8 cellular contexts compared by ENCODE assay signal in the genomic region with DNA sequence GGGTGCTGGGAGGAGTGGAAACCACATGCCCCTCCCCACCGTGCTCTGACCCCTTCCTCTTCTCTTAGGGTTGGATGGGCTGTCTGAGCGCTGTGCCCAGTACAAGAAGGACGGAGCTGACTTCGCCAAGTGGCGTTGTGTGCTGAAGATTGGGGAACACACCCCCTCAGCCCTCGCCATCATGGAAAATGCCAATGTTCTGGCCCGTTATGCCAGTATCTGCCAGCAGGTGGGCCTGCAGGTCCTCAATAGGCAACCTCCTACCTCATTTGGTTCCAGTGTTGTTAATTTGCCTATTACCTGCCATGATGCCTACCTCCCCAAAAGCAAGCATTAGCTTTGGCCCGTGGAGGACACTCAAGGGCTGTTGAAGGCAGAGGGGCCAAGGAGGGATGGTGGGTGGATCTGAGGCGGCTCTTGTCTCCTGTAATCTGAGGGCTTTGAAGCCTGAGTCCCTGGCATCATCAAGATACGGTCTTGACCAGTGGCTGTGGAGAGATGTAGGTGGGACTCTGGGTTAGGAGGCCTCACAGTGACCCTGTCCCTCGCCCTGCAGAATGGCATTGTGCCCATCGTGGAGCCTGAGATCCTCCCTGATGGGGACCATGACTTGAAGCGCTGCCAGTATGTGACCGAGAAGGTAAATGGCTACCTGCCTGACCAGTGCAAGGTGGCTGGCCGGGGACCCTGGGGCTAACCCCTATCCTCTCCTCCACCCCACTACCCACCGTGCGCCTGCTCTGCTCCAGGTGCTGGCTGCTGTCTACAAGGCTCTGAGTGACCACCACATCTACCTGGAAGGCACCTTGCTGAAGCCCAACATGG. TPM values are rescaled to one million over a fixed set of nuclear protein-coding genes. Genes with fewer than 3 reads are reported as not detected.
DNase-seq lines count a peak whose midpoint lies in the region; ATAC-seq and TF ChIP-seq lines count a peak whose summit lies in the region.

No MANE protein-coding gene starts in this region.

- H3K4me3 Mint-ChIP-seq in natural killer cell (peak overlapping the region; percentile 63), endothelial cell (ENCODE audit: unreplicated experiment) (peak overlapping the region; percentile 69)
- H3K4me3 Mint-ChIP-seq in natural killer cell treated with Interleukin-12 subunit alpha and Interleukin-12 subunit beta and Interleukin-15 and Interleukin-18, amount 100 ng/mL, for 72 hours: no peak overlapping the region

- no peaks in the 10 kb centered on the region for H3K27me3 ChIP-seq in spleen (replicated peaks in 1 of 7)

- H3K4me1 ChIP-seq in spleen: peaks cover 26 to 68% (median 50%) of the 10 kb centered on the region in 6 donors

- H3K9me3 Mint-ChIP-seq in natural killer cell (no peaks in the 10 kb centered on the region), endothelial cell (ENCODE audit: unreplicated experiment) (no peaks in the 10 kb centered on the region)
- no peaks in the 10 kb centered on the region for H3K9me3 Mint-ChIP-seq in natural killer cell treated with Interleukin-12 subunit alpha and Interleukin-12 subunit beta and Interleukin-15 and Interleukin-18, amount 100 ng/mL, for 72 hours

- H3K36me3 ChIP-seq in spleen: peaks cover 10 to 73% (median 68%) of the 10 kb centered on the region in 6 donors

- H3K4me3 ChIP-seq in spleen: peak overlapping the region in 1 of 8 donors; percentile 0

- WGBS in spleen, 5 donors: 82 to 98% (median 84%) methylated on average over 9 to 17 of the region's 17 CpGs

- H3K27ac ChIP-seq in spleen: peak overlapping the region in 6 of 8 donors; percentile 17 to 100 (median 79)

- intact Hi-C loops in natural killer cell (cut with micrococcal nuclease): loop anchor here (10.0 kb wide), 1 partner anchor 336 kb away; the partner anchor contains the start of gene ZNF771
- intact Hi-C loops in spleen (cut with DNase I; ENCODE audit: low total_unique reads): no loop called here

- H3K4me1 Mint-ChIP-seq in natural killer cell (peaks cover 30 to 53% of the 10 kb centered on the region in 2 donors), endothelial cell (ENCODE audit: unreplicated experiment) (peaks cover 14% of the 10 kb centered on the region)
- H3K4me1 Mint-ChIP-seq in natural killer cell treated with Interleukin-12 subunit alpha and Interleukin-12 subunit beta and Interleukin-15 and Interleukin-18, amount 100 ng/mL, for 72 hours (ENCODE audit: low read depth in 2 of 2): peaks cover 20 to 32% of the 10 kb centered on the region in 2 donors

- peak; percentile 59 for TF ChIP-seq CTCF in natural killer cell (IDR thresholded peaks at IDR 0.05)
- TF ChIP-seq CTCF in endothelial cell (IDR thresholded peaks at IDR 0.05; ENCODE audit: unreplicated experiment): peak; percentile 71
- TF ChIP-seq CTCF in spleen (IDR thresholded peaks at IDR 0.05 in 8 of 11, conservative IDR thresholded peaks at IDR 0.05 in 3 of 11): peak in 10 of 11 experiments; percentile 16 to 62 (median 38)

- no peak for TF ChIP-seq POLR2A in spleen (IDR thresholded peaks at IDR 0.05)

- H3K27ac Mint-ChIP-seq in natural killer cell: peak overlapping the region; percentile 41 to 59
- peak overlapping the region in 1 of 2 donors; percentile 66 for H3K27ac Mint-ChIP-seq in natural killer cell treated with Interleukin-12 subunit alpha and Interleukin-12 subunit beta and Interleukin-15 and Interleukin-18, amount 100 ng/mL, for 72 hours
- H3K27ac Mint-ChIP-seq in endothelial cell (ENCODE audit: unreplicated experiment): no peak overlapping the region

- no peaks in the 10 kb centered on the region for H3K27me3 Mint-ChIP-seq in natural killer cell (ENCODE audit: low read depth in 2 of 2)
- no peaks in the 10 kb centered on the region for H3K27me3 Mint-ChIP-seq in natural killer cell treated with Interleukin-12 subunit alpha and Interleukin-12 subunit beta and Interleukin-15 and Interleukin-18, amount 100 ng/mL, for 72 hours
- H3K27me3 Mint-ChIP-seq in endothelial cell (ENCODE audit: unreplicated experiment): peaks cover 10% of the 10 kb centered on the region

- no peaks in the 10 kb centered on the region for H3K9me3 ChIP-seq in spleen

- ATAC-seq in natural killer cell (no peak), GM18909 (IDR thresholded peaks at IDR 0.05; ENCODE audit: poor library complexity, unreplicated experiment) (no peak)
- ATAC-seq in natural killer cell treated with Interleukin-12 subunit alpha and Interleukin-12 subunit beta and Interleukin-15 and Interleukin-18, amount 100 ng/mL, for 72 hours: no peak

- DNase-seq in natural killer cell (peak; percentile 53), endothelial cell (ENCODE audit: low spot score) (peak; percentile 59), spleen (no peak), cerebellar nuclear complex (lab: John Stamatoyannopoulos, UW) (no peak), SK-N-DZ (ENCODE audit: low spot score) (no peak)
- no peak for DNase-seq in natural killer cell treated with Interleukin-12 subunit alpha and Interleukin-12 subunit beta and Interleukin-15 and Interleukin-18, amount 100 ng/mL, for 72 hours (ENCODE audit: low spot score)
- DNase-seq in activated CD4-positive, alpha-beta T cell treated with anti-CD3 and anti-CD28 coated beads, Interleukin-2, amount 50 U/mL, for 48 hours: peak; percentile 49 to 58

- no peaks in the 10 kb centered on the region for H3K36me3 Mint-ChIP-seq in natural killer cell
- peaks cover 15% of the 10 kb centered on the region for H3K36me3 Mint-ChIP-seq in natural killer cell treated with Interleukin-12 subunit alpha and Interleukin-12 subunit beta and Interleukin-15 and Interleukin-18, amount 100 ng/mL, for 72 hours
- peaks cover 31% of the 10 kb centered on the region for H3K36me3 Mint-ChIP-seq in endothelial cell (ENCODE audit: low read depth, unreplicated experiment)

RNA-seq across cellular contexts. Expression of gene ALDOA, which starts 3.4 kb away (rescaled TPM):
- 100 to 1,000 TPM; 412 to 544 (median 490) TPM for total RNA-seq in natural killer cell
- total RNA-seq in natural killer cell treated with Interleukin-12 subunit alpha and Interleukin-12 subunit beta and Interleukin-15 and Interleukin-18, amount 100 ng/mL, for 72 hours: 1,000 to 10,000 TPM; 1,789 to 1,983 TPM
- total RNA-seq in endothelial cell (ENCODE audit: unreplicated experiment): 551 TPM
- 100 to 1,000 TPM; 579 to 880 (median 622) TPM for total RNA-seq in spleen
- 100 to 1,000 TPM; 424 to 551 (median 496) TPM for polyA plus RNA-seq in spleen
- polyA plus RNA-seq in SK-N-DZ (2014; cell fraction: cytosol; rRNA removed): 834 and 905 TPM in 2 replicates
- 282 and 332 TPM in 2 replicates for polyA plus RNA-seq in SK-N-DZ (2014; cell fraction: nucleus; rRNA removed)

RNA-seq across cellular contexts. Expression of gene PPP4C, which starts 6.8 kb away (rescaled TPM):
- total RNA-seq in natural killer cell (100 to 1,000 TPM; 119 to 132 (median 130) TPM), endothelial cell (ENCODE audit: unreplicated experiment) (191 TPM), spleen (10 to 100 TPM; 43.9 to 88.6 (median 74.8) TPM)
- 100 to 1,000 TPM; 144 to 148 TPM for total RNA-seq in natural killer cell treated with Interleukin-12 subunit alpha and Interleukin-12 subunit beta and Interleukin-15 and Interleukin-18, amount 100 ng/mL, for 72 hours
- 100 to 1,000 TPM in 1 of 3 donors, 10 to 100 TPM in 2; 73.0 to 128 (median 91.1) TPM for polyA plus RNA-seq in spleen
- 143 and 189 TPM in 2 replicates for polyA plus RNA-seq in SK-N-DZ (2014; cell fraction: cytosol; rRNA removed)
- 132 and 167 TPM in 2 replicates for polyA plus RNA-seq in SK-N-DZ (2014; cell fraction: nucleus; rRNA removed)

RNA-seq across cellular contexts. Expression of gene TBX6, which starts 22.8 kb away (rescaled TPM):
- 1 to 10 TPM in 1 of 3 donors, under 1 TPM in 2; 0.91 to 1.1 (median 0.98) TPM for total RNA-seq in natural killer cell
- under 1 TPM; 0.29 to 0.78 TPM for total RNA-seq in natural killer cell treated with Interleukin-12 subunit alpha and Interleukin-12 subunit beta and Interleukin-15 and Interleukin-18, amount 100 ng/mL, for 72 hours
- 2.6 TPM for total RNA-seq in endothelial cell (ENCODE audit: unreplicated experiment)
- 1 to 10 TPM in 5 of 7 donors, under 1 TPM in 1, not detected in 1; 0.66 to 3.4 (median 2.2) TPM for total RNA-seq in spleen
- 1 to 10 TPM; 1.4 to 2.2 (median 1.6) TPM for polyA plus RNA-seq in spleen
- 4.4 and 5.4 TPM in 2 replicates for polyA plus RNA-seq in SK-N-DZ (2014; cell fraction: cytosol; rRNA removed)
- polyA plus RNA-seq in SK-N-DZ (2014; cell fraction: nucleus; rRNA removed): 6.4 and 6.9 TPM in 2 replicates

RNA-seq across cellular contexts. Expression of gene YPEL3, which starts 27.1 kb away (rescaled TPM):
- 100 to 1,000 TPM; 148 to 177 (median 160) TPM for total RNA-seq in natural killer cell
- 10 to 100 TPM; 21.1 to 25.8 TPM for total RNA-seq in natural killer cell treated with Interleukin-12 subunit alpha and Interleukin-12 subunit beta and Interleukin-15 and Interleukin-18, amount 100 ng/mL, for 72 hours
- 45.9 TPM for total RNA-seq in endothelial cell (ENCODE audit: unreplicated experiment)
- total RNA-seq in spleen: 100 to 1,000 TPM; 108 to 208 (median 127) TPM
- polyA plus RNA-seq in spleen: 100 to 1,000 TPM; 152 to 234 (median 223) TPM
- polyA plus RNA-seq in SK-N-DZ (2014; cell fraction: cytosol; rRNA removed): 58.9 and 69.6 TPM in 2 replicates
- polyA plus RNA-seq in SK-N-DZ (2014; cell fraction: nucleus; rRNA removed): 80.0 and 87.0 TPM in 2 replicates

RNA-seq across cellular contexts. Expression of gene TLCD3B, which starts 37.9 kb away (rescaled TPM):
- total RNA-seq in natural killer cell (1 to 10 TPM in 2 of 3 donors, under 1 TPM in 1; 0.88 to 2.0 (median 1.7) TPM), endothelial cell (ENCODE audit: unreplicated experiment) (1.4 TPM), spleen (not detected)
- total RNA-seq in natural killer cell treated with Interleukin-12 subunit alpha and Interleukin-12 subunit beta and Interleukin-15 and Interleukin-18, amount 100 ng/mL, for 72 hours: 1 to 10 TPM; 1.4 to 5.3 TPM
- polyA plus RNA-seq in spleen: under 1 TPM in 2 of 3 donors, not detected in 1; 0.09 to 0.10 TPM
- polyA plus RNA-seq in SK-N-DZ (2014; cell fraction: cytosol; rRNA removed): 20.1 and 22.4 TPM in 2 replicates
- 46.9 and 66.3 TPM in 2 replicates for polyA plus RNA-seq in SK-N-DZ (2014; cell fraction: nucleus; rRNA removed)

Comparison
In these comparisons a context has a peak if more than half of its experiments do, and no peak if none do; other contexts are left out.
1. DNase-seq: peak in natural killer cell (single experiment), activated CD4-positive, alpha-beta T cell treated with anti-CD3 and anti-CD28 coated beads, Interleukin-2, amount 50 U/mL, for 48 hours (2 of 2) and endothelial cell (single experiment); none in natural killer cell treated with Interleukin-12 subunit alpha and Interleukin-12 subunit beta and Interleukin-15 and Interleukin-18, amount 100 ng/mL, for 72 hours (single experiment), spleen (single experiment), cerebellar nuclear complex (0 of 2) and SK-N-DZ (single experiment).
2. Peak in every context shown above with its lines, with median percentiles within 50 percentile points of each other: CTCF ChIP-seq.